Comparison of ENCODE assay signal across 8 cellular contexts in genomic region chr18:46174317-46175039, GRCh38.
DNase-seq lines count a peak whose midpoint lies in the region; ATAC-seq and TF ChIP-seq lines count a peak whose summit lies in the region.

No MANE protein-coding gene starts in this region.

- peaks cover 14% of the 10 kb centered on the region for H3K36me3 Mint-ChIP-seq in activated CD4-positive, alpha-beta T cell treated with anti-CD3 and anti-CD28 coated beads for 36 hours (ENCODE audit: low read depth)

- 0% methylated on average over 14 of the region's 71 CpGs for WGBS in right lobe of liver (ENCODE audit: insufficient coverage, low coverage, low lambda C conversion rate, missing lambda C conversion rate)

- peak overlapping the region; percentile 84 for H3K27ac ChIP-seq in C4-2B
- peak overlapping the region; percentile 99 for H3K27ac ChIP-seq in KOPT-K1 (ENCODE audit: low read depth, low read length, poor library complexity, severe bottlenecking)
- peak overlapping the region; percentile 81 to 90 for H3K27ac ChIP-seq in coronary artery
- H3K27ac ChIP-seq in right lobe of liver, result peak overlapping the region; percentile 76 to 84 (median 82)

- peaks cover 0 to 10% (median 3%) of the 10 kb centered on the region in 4 donors for H3K4me1 ChIP-seq in right lobe of liver

- peak; percentile 79 for DNase-seq in activated CD4-positive, alpha-beta T cell treated with anti-CD3 and anti-CD28 coated beads for 36 hours
- no peak for DNase-seq in coronary artery (ENCODE audit: low spot score)
- DNase-seq in right lobe of liver, result peak; percentile 45 to 61 (median 53)
- DNase-seq in stimulated activated CD8-positive, alpha-beta memory T cell treated with anti-CD3 and anti-CD28 coated beads, Interleukin-4, amount 100 ng/mL, for 24 hours (ENCODE audit: low read depth), result peak; percentile 26
- DNase-seq in SHP77 treated with DMSO at 0.1 percent for 48 hours (lab: John Stamatoyannopoulos, UW), result no peak

- TF ChIP-seq CTCF in C4-2B (conservative IDR thresholded peaks at IDR 0.05) (no peak), coronary artery (IDR thresholded peaks at IDR 0.05) (no peak), right lobe of liver (IDR thresholded peaks at IDR 0.05) (no peak)

- POLR2A ChIA-PET in activated CD4-positive, alpha-beta T cell treated with anti-CD3 and anti-CD28 coated beads for 36 hours (lab: Charles Lee), result interaction anchor here (0.8 to 1.0 kb wide), 2 partner anchors 10 to 37 kb away, joined by 3 to 4 read pairs; no protein-coding TSS in a partner anchor

- H3K9me3 ChIP-seq in KOPT-K1 (ENCODE audit: insufficient read depth, low read length, poor library complexity, severe bottlenecking) (no peaks in the 10 kb centered on the region), right lobe of liver (no peaks in the 10 kb centered on the region)

- peaks cover 37% of the 10 kb centered on the region for H3K4me1 Mint-ChIP-seq in activated CD4-positive, alpha-beta T cell treated with anti-CD3 and anti-CD28 coated beads for 36 hours

- H3K4me3 Mint-ChIP-seq in activated CD4-positive, alpha-beta T cell treated with anti-CD3 and anti-CD28 coated beads for 36 hours, result peak overlapping the region; percentile 97

- CTCF ChIA-PET in activated CD4-positive, alpha-beta T cell treated with anti-CD3 and anti-CD28 coated beads for 36 hours (lab: Charles Lee), result interaction anchor here (0.7 to 3.0 kb wide), 27 partner anchors 8 to 484 kb away, joined by 3 to 28 read pairs (median 7); partner anchors contain the start of gene ATP5F1A

- no peaks in the 10 kb centered on the region for H3K9me3 Mint-ChIP-seq in activated CD4-positive, alpha-beta T cell treated with anti-CD3 and anti-CD28 coated beads for 36 hours (ENCODE audit: low read depth)

- TF ChIP-seq POLR2A in right lobe of liver (IDR thresholded peaks at IDR 0.05), result no peak

- no peaks in the 10 kb centered on the region for H3K27me3 Mint-ChIP-seq in activated CD4-positive, alpha-beta T cell treated with anti-CD3 and anti-CD28 coated beads for 36 hours

- no peaks in the 10 kb centered on the region for H3K27me3 ChIP-seq in right lobe of liver

- ATAC-seq in GM21390 (IDR thresholded peaks at IDR 0.05; ENCODE audit: unreplicated experiment) (peak; percentile 24), right lobe of liver (peak; percentile 6 to 40 (median 30))
- peak; percentile 41 for ATAC-seq in activated CD4-positive, alpha-beta T cell treated with anti-CD3 and anti-CD28 coated beads for 36 hours

- H3K27ac Mint-ChIP-seq in activated CD4-positive, alpha-beta T cell treated with anti-CD3 and anti-CD28 coated beads for 36 hours, result peak overlapping the region; percentile 85

- H3K4me3 ChIP-seq in coronary artery (peak overlapping the region; percentile 100), right lobe of liver (peak overlapping the region; percentile 90 to 97 (median 96))

- intact Hi-C loops in activated CD4-positive, alpha-beta T cell treated with anti-CD3 and anti-CD28 coated beads for 36 hours (cut with DNase I, micrococcal nuclease), result loop anchor here (1.0 to 5.0 kb wide), 7 partner anchors 76 to 978 kb away; partner anchors contain the start of genes ATP5F1A (in 2 of the 2) and HDHD2 (in 1 of the 2)
- intact Hi-C loops in right lobe of liver (cut with DNase I), result no loop called here

- H3K36me3 ChIP-seq in KOPT-K1 (ENCODE audit: insufficient read depth, low read length), result peaks cover 25% of the 10 kb centered on the region
- no peaks in the 10 kb centered on the region for H3K36me3 ChIP-seq in right lobe of liver

Comparison
In these comparisons a context has a peak if more than half of its experiments do, and no peak if none do; other contexts are left out.
1. DNase-seq: peak in activated CD4-positive, alpha-beta T cell treated with anti-CD3 and anti-CD28 coated beads for 36 hours (single experiment), right lobe of liver (3 of 3) and stimulated activated CD8-positive, alpha-beta memory T cell treated with anti-CD3 and anti-CD28 coated beads, Interleukin-4, amount 100 ng/mL, for 24 hours (single experiment); none in coronary artery (single experiment) and SHP77 treated with DMSO at 0.1 percent for 48 hours (single experiment).
2. intact Hi-C loops: an anchor here in activated CD4-positive, alpha-beta T cell treated with anti-CD3 and anti-CD28 coated beads for 36 hours (1.0 to 5.0 kb wide); none called in right lobe of liver.
3. Peak in every context shown above with its lines, with median percentiles within 50 percentile points of each other: H3K27ac ChIP-seq and ATAC-seq.